In the genomic region with DNA sequence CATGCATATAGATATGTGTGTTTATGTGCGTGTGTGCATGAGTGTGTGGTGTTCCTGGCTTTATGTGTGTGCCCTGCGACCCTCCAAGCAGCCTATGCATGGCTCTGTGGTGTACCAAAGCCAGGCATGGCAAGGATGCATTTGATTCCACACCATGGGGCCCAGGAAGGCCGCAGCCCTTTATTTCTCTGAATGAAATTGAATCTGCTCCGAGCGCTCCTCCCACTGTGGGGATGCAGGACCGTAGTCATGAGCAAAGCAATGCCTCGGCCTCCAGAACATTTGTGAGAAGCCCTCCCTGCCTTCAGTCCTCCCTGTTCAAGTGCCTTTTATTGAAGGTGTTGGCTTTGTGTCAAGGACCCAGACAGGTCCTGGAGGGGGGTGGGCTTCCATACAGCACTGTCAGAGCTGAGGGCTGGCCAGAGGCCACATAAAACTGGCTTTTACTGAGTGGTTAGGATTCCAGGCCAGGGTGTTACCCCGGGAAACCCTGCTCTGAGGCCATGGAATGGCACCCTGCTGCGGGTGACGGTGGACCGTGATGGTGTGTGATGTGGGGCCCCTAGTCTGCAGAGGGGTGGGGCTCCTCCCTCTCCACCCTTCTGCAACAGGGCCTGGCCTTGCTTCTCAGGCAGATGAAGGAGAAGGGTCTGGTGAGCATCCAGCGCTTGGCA, we compare ENCODE assay signal across 29 cellular contexts. TPM values are rescaled to one million over a fixed set of nuclear protein-coding genes. Genes with fewer than 3 reads are reported as not detected.
A peak's percentile ranks its signal among the peaks of the same experiment; 100 is the strongest.
DNase-seq lines count a peak whose midpoint lies in the region; ATAC-seq and TF ChIP-seq lines count a peak whose summit lies in the region.
"Had no signal": no experiment of that assay in that cellular context is flagged by ENCODE, and none has a peak within 500 bp of the region (broad histone marks: within the 10 kb centered on the region; RNA-seq: fewer than 3 reads in every experiment).

No MANE protein-coding gene starts in this region.

- no peaks in the 10 kb centered on the region for H3K27me3 ChIP-seq in ectodermal cell (ENCODE audit: control insufficient read depth, insufficient read depth, low read length, poor library complexity, severe bottlenecking)
- peaks cover 13% of the 10 kb centered on the region for H3K27me3 ChIP-seq in osteoblast (ENCODE audit: insufficient read depth, low read length)
- H3K27me3 ChIP-seq in suprapubic skin = no peaks in the 10 kb centered on the region
- H3K27me3 ChIP-seq: ovary, upper lobe of left lung had no signal

- no peak overlapping the region for H2AFZ ChIP-seq in osteoblast (ENCODE audit: low read length)

- no peaks in the 10 kb centered on the region for H3K9me3 Mint-ChIP-seq in activated CD4-positive, alpha-beta T cell treated with anti-CD3 and anti-CD28 coated beads for 36 hours (ENCODE audit: low read depth)
- no peaks in the 10 kb centered on the region for H3K9me3 Mint-ChIP-seq in activated T-cell treated with anti-CD3 and anti-CD28 coated beads, Interleukin-2, amount 50 U/mL, for 72 hours
- H3K9me3 Mint-ChIP-seq: activated CD4-positive, alpha-beta T cell treated with anti-CD3 and anti-CD28 coated beads, Interleukin-2, amount 10 ng/mL, durations not matched to agents 7 days and 5 days; activated T-helper 1 cell treated with anti-CD3 and anti-CD28 coated beads, Interleukin-12 subunit alpha, Interleukin-12 subunit beta, Interleukin-2, Interleukin-4 antibody, amounts not matched to agents 30 ng/mL and 10 ng/mL and 1 ng/mL, durations not matched to agents 14 hours and 24 hours and 36 hours; mesothelial cell of epicardium had no signal

- DNase-seq in EH (ENCODE audit: low read depth) = peak; percentile 36
- peak; percentile 34 for DNase-seq in NCI-H2227 (lab: John Stamatoyannopoulos, UW; ENCODE audit: unreplicated experiment)
- DNase-seq in osteoblast (ENCODE audit: insufficient read length, low spot score, missing footprints) = peak; percentile 59
- no peak for DNase-seq in NCI-H1436 treated with DMSO at 0.1 percent for 48 hours (lab: John Stamatoyannopoulos, UW)
- DNase-seq in activated CD4-positive, alpha-beta T cell treated with anti-CD3 and anti-CD28 coated beads for 36 hours = no peak
- DNase-seq in activated T-cell treated with anti-CD3 and anti-CD28 coated beads, Interleukin-2, amount 50 U/mL, for 72 hours = no peak
- no peak for DNase-seq in suprapubic skin (ENCODE audit: low spot score in 2 of 2)
- DNase-seq: activated CD4-positive, alpha-beta T cell treated with anti-CD3 and anti-CD28 coated beads, Interleukin-2, amount 10 ng/mL, durations not matched to agents 7 days and 5 days; activated naive CD4-positive, alpha-beta T cell treated with anti-CD3 and anti-CD28 coated beads, Interleukin-2, amount 50 U/mL, for 16 hours; amniotic stem cell; CD4-positive, alpha-beta memory T cell; left ventricle myocardium superior; naive thymus-derived CD4-positive, alpha-beta T cell; NCI-H1092 treated with DMSO at 0.1 percent for 48 hours; NCI-H187 treated with DMSO at 0.1 percent for 48 hours; NCI-H526 treated with DMSO at 0.1 percent for 48 hours; ovary; small intestine; stimulated activated CD4-positive, alpha-beta T cell treated with anti-CD3 and anti-CD28 coated beads, Interleukin-2, amount 100 ng/mL, for 24 hours had no signal

- H3K4me3 ChIP-seq in ectodermal cell (ENCODE audit: insufficient read depth, low read depth, low read length) = no peak overlapping the region
- no peak overlapping the region for H3K4me3 ChIP-seq in osteoblast (ENCODE audit: insufficient read depth, low read length)
- no peak overlapping the region for H3K4me3 ChIP-seq in suprapubic skin
- H3K4me3 ChIP-seq: ovary, upper lobe of left lung had no signal

- WGBS in ectodermal cell, 2 experiments = 69 to 80% methylated on average over 12 of the region's 12 CpGs
- WGBS in suprapubic skin = 98% methylated on average over 7 of the region's 12 CpGs

- H3K27me3 Mint-ChIP-seq in activated CD4-positive, alpha-beta T cell treated with anti-CD3 and anti-CD28 coated beads for 36 hours = no peaks in the 10 kb centered on the region
- no peaks in the 10 kb centered on the region for H3K27me3 Mint-ChIP-seq in activated T-cell treated with anti-CD3 and anti-CD28 coated beads, Interleukin-2, amount 50 U/mL, for 72 hours (ENCODE audit: low read depth)
- H3K27me3 Mint-ChIP-seq: activated CD4-positive, alpha-beta T cell treated with anti-CD3 and anti-CD28 coated beads, Interleukin-2, amount 10 ng/mL, durations not matched to agents 7 days and 5 days; CD4-positive, alpha-beta memory T cell; naive thymus-derived CD4-positive, alpha-beta T cell had no signal

- TF ChIP-seq CTCF in osteoblast (IDR thresholded peaks at IDR 0.05; ENCODE audit: extremely low read depth, low read depth, low read length) (no peak), suprapubic skin (IDR thresholded peaks at IDR 0.05) (no peak)

- CTCF ChIA-PET in activated CD4-positive, alpha-beta T cell treated with anti-CD3 and anti-CD28 coated beads for 36 hours (lab: Charles Lee) = no interaction called here

- H3K27ac ChIP-seq in ectodermal cell (ENCODE audit: insufficient read depth, low read depth, low read length, poor library complexity, severe bottlenecking) = peak overlapping the region; percentile 61
- no peak overlapping the region for H3K27ac ChIP-seq in osteoblast (ENCODE audit: low read depth, low read length)
- no peak overlapping the region for H3K27ac ChIP-seq in suprapubic skin
- H3K27ac ChIP-seq: ovary, upper lobe of left lung had no signal

- no peaks in the 10 kb centered on the region for H3K9me3 ChIP-seq in ectodermal cell (ENCODE audit: control insufficient read depth, low read length)
- H3K9me3 ChIP-seq in osteoblast (ENCODE audit: low read depth, low read length) = no peaks in the 10 kb centered on the region
- H3K9me3 ChIP-seq in suprapubic skin = no peaks in the 10 kb centered on the region
- H3K9me3 ChIP-seq: ovary, upper lobe of left lung had no signal

- H3K36me3 ChIP-seq in ectodermal cell (ENCODE audit: control insufficient read depth, insufficient read depth, low read length) (no peaks in the 10 kb centered on the region), osteoblast (ENCODE audit: insufficient read depth, low read length) (no peaks in the 10 kb centered on the region), suprapubic skin (no peaks in the 10 kb centered on the region)
- H3K36me3 ChIP-seq: ovary, upper lobe of left lung had no signal

- TF ChIP-seq EP300 in suprapubic skin (IDR thresholded peaks at IDR 0.05) = no peak

- TF ChIP-seq POLR2A in suprapubic skin (IDR thresholded peaks at IDR 0.05) = no peak

- peaks cover 16% of the 10 kb centered on the region for H3K4me1 ChIP-seq in ectodermal cell (ENCODE audit: control insufficient read depth, insufficient read depth, low read length)
- no peaks in the 10 kb centered on the region for H3K4me1 ChIP-seq in osteoblast (ENCODE audit: insufficient read depth, low read length)
- H3K4me1 ChIP-seq in suprapubic skin = peaks cover 3% of the 10 kb centered on the region

- no peaks in the 10 kb centered on the region for H4K20me1 ChIP-seq in osteoblast (ENCODE audit: insufficient read depth, low read length)

- H3K79me2 ChIP-seq in osteoblast (ENCODE audit: insufficient read depth, low read length) = no peaks in the 10 kb centered on the region

- POLR2A ChIA-PET in activated CD4-positive, alpha-beta T cell treated with anti-CD3 and anti-CD28 coated beads for 36 hours (lab: Charles Lee) = no interaction called here

- H3K4me1 Mint-ChIP-seq in activated CD4-positive, alpha-beta T cell treated with anti-CD3 and anti-CD28 coated beads for 36 hours = peaks cover 9% of the 10 kb centered on the region
- H3K4me1 Mint-ChIP-seq in activated T-cell treated with anti-CD3 and anti-CD28 coated beads, Interleukin-2, amount 50 U/mL, for 72 hours (ENCODE audit: low read depth) = peaks cover 8% of the 10 kb centered on the region
- H3K4me1 Mint-ChIP-seq: mesothelial cell of epicardium had no signal

- H3K27ac Mint-ChIP-seq in activated CD4-positive, alpha-beta T cell treated with anti-CD3 and anti-CD28 coated beads for 36 hours = no peak overlapping the region
- no peak overlapping the region for H3K27ac Mint-ChIP-seq in activated T-cell treated with anti-CD3 and anti-CD28 coated beads, Interleukin-2, amount 50 U/mL, for 72 hours
- H3K27ac Mint-ChIP-seq: activated T-helper 1 cell treated with anti-CD3 and anti-CD28 coated beads, Interleukin-12 subunit alpha, Interleukin-12 subunit beta, Interleukin-2, Interleukin-4 antibody, amounts not matched to agents 30 ng/mL and 10 ng/mL and 1 ng/mL, durations not matched to agents 14 hours and 24 hours and 36 hours; mesothelial cell of epicardium; naive thymus-derived CD4-positive, alpha-beta T cell had no signal

- intact Hi-C loops in activated CD4-positive, alpha-beta T cell treated with anti-CD3 and anti-CD28 coated beads for 36 hours (cut with DNase I, micrococcal nuclease) = no loop called here

- H3K4me3 Mint-ChIP-seq in activated CD4-positive, alpha-beta T cell treated with anti-CD3 and anti-CD28 coated beads for 36 hours = no peak overlapping the region
- no peak overlapping the region for H3K4me3 Mint-ChIP-seq in activated T-cell treated with anti-CD3 and anti-CD28 coated beads, Interleukin-2, amount 50 U/mL, for 72 hours
- H3K4me3 Mint-ChIP-seq: activated CD4-positive, alpha-beta T cell treated with anti-CD3 and anti-CD28 coated beads, Interleukin-2, amount 10 ng/mL, durations not matched to agents 7 days and 5 days; activated T-helper 1 cell treated with anti-CD3 and anti-CD28 coated beads, Interleukin-12 subunit alpha, Interleukin-12 subunit beta, Interleukin-2, Interleukin-4 antibody, amounts not matched to agents 30 ng/mL and 10 ng/mL and 1 ng/mL, durations not matched to agents 14 hours and 24 hours and 36 hours; CD4-positive, alpha-beta memory T cell; mesothelial cell of epicardium; naive thymus-derived CD4-positive, alpha-beta T cell had no signal

- H3K4me2 ChIP-seq in osteoblast (ENCODE audit: insufficient read depth, low read length) = no peak overlapping the region

- no peak for ATAC-seq in activated CD4-positive, alpha-beta T cell treated with anti-CD3 and anti-CD28 coated beads for 36 hours
- ATAC-seq in activated T-cell treated with anti-CD3 and anti-CD28 coated beads, Interleukin-2, amount 50 U/mL, for 72 hours (replicated peaks in 1 of 2) = no peak
- ATAC-seq: left ventricle myocardium superior; naive thymus-derived CD4-positive, alpha-beta T cell; Panc1 had no signal

- H3K36me3 Mint-ChIP-seq in activated CD4-positive, alpha-beta T cell treated with anti-CD3 and anti-CD28 coated beads for 36 hours (ENCODE audit: low read depth) = no peaks in the 10 kb centered on the region
- H3K36me3 Mint-ChIP-seq in activated T-cell treated with anti-CD3 and anti-CD28 coated beads, Interleukin-2, amount 50 U/mL, for 72 hours (ENCODE audit: insufficient read depth in 2 of 2) = no peaks in the 10 kb centered on the region
- H3K36me3 Mint-ChIP-seq: mesothelial cell of epicardium had no signal

RNA-seq across cellular contexts. Expression of a gene that starts 41.5 kb away (rescaled TPM):
- polyA plus RNA-seq in ectodermal cell (2013, experiment 1 of 4) = 1.9 TPM
- 1.6 TPM for polyA plus RNA-seq in ectodermal cell (2013, experiment 2 of 4)
- 1.7 TPM for polyA plus RNA-seq in ectodermal cell (2013, experiment 3 of 4)
- polyA plus RNA-seq in ectodermal cell (2013, experiment 4 of 4) = 2.3 TPM
- total RNA-seq in osteoblast (under 0.01 and 0.72 TPM in 2 replicates), suprapubic skin (1 to 10 TPM in 2 of 4 donors, under 1 TPM in 2; 0.08 to 4.9 (median 1.4) TPM)
- 1 to 10 TPM; 2.7 to 3.3 TPM for total RNA-seq in activated CD4-positive, alpha-beta T cell treated with anti-CD3 and anti-CD28 coated beads for 36 hours
- 1 to 10 TPM; 4.0 to 4.3 TPM for total RNA-seq in activated T-cell treated with anti-CD3 and anti-CD28 coated beads, Interleukin-2, amount 50 U/mL, for 72 hours
- total RNA-seq: renal cortical epithelial cell had no signal

RNA-seq across cellular contexts. Expression of a gene that starts 51.7 kb away (rescaled TPM):
- not detected for polyA plus RNA-seq in ectodermal cell (2013, experiment 1 of 4)
- not detected for polyA plus RNA-seq in ectodermal cell (2013, experiment 2 of 4)
- polyA plus RNA-seq in ectodermal cell (2013, experiment 3 of 4) = not detected
- not detected for polyA plus RNA-seq in ectodermal cell (2013, experiment 4 of 4)
- total RNA-seq in osteoblast (not detected in 2 replicates), suprapubic skin (under 1 TPM; 0.04 to 0.34 (median 0.14) TPM)
- not detected for total RNA-seq in activated CD4-positive, alpha-beta T cell treated with anti-CD3 and anti-CD28 coated beads for 36 hours
- not detected for total RNA-seq in activated T-cell treated with anti-CD3 and anti-CD28 coated beads, Interleukin-2, amount 50 U/mL, for 72 hours
- total RNA-seq: activated CD4-positive, alpha-beta T cell treated with anti-CD3 and anti-CD28 coated beads, Interleukin-2, amount 10 ng/mL, durations not matched to agents 7 days and 5 days; activated T-helper 1 cell treated with anti-CD3 and anti-CD28 coated beads, Interleukin-12 subunit alpha, Interleukin-12 subunit beta, Interleukin-2, Interleukin-4 antibody, amounts not matched to agents 30 ng/mL and 10 ng/mL and 1 ng/mL, durations not matched to agents 14 hours and 24 hours and 36 hours; CD4-positive, alpha-beta memory T cell; dermis microvascular lymphatic vessel endothelial cell; fibroblast of lung; H1; naive thymus-derived CD4-positive, alpha-beta T cell; renal cortical epithelial cell had no signal
- polyA plus RNA-seq: AG04450; CD4-positive, alpha-beta memory T cell; fibroblast of lung; H1; naive thymus-derived CD4-positive, alpha-beta T cell; small intestine had no signal

Comparison
In these comparisons a context has a peak if more than half of its experiments do, and no peak if none do; other contexts are left out.
1. DNase-seq: peak in EH (single experiment), NCI-H2227 (single experiment) and osteoblast (single experiment); none in NCI-H1436 treated with DMSO at 0.1 percent for 48 hours (single experiment), activated CD4-positive, alpha-beta T cell treated with anti-CD3 and anti-CD28 coated beads for 36 hours (single experiment), activated T-cell treated with anti-CD3 and anti-CD28 coated beads, Interleukin-2, amount 50 U/mL, for 72 hours (0 of 2) and suprapubic skin (0 of 2).